Comparison of ENCODE assay signal across 11 cellular contexts in genomic region chr1:235984041-235984820, GRCh38.
DNase-seq lines count a peak whose midpoint lies in the region; ATAC-seq and TF ChIP-seq lines count a peak whose summit lies in the region.
"Had no signal": no experiment of that assay in that cellular context is flagged by ENCODE, and none has a peak within 500 bp of the region (broad histone marks: within the 10 kb centered on the region; RNA-seq: fewer than 3 reads in every experiment).

No MANE protein-coding gene starts in this region.

- peak overlapping the region; percentile 49 to 88 (median 67) for H3K27ac ChIP-seq in heart left ventricle
- H3K27ac ChIP-seq in epithelial cell of prostate, result peak overlapping the region; percentile 7
- peak overlapping the region; percentile 87 for H3K27ac ChIP-seq in muscle layer of duodenum (ENCODE audit: low read length)
- H3K27ac ChIP-seq in vagina, result peak overlapping the region; percentile 38
- H3K27ac ChIP-seq: 22Rv1 had no signal

- ATAC-seq in heart left ventricle (peak in 2 of 4 donors; percentile 33 to 70), Right ventricle myocardium superior (ENCODE audit: poor library complexity) (no peak), HG02678 (IDR thresholded peaks at IDR 0.05; ENCODE audit: unreplicated experiment) (no peak), GM18861 (IDR thresholded peaks at IDR 0.05; ENCODE audit: unreplicated experiment) (no peak)
- ATAC-seq: activated T-cell treated with anti-CD3 and anti-CD28 coated beads, Interleukin-2, amount 50 U/mL, for 4 hours had no signal

- TF ChIP-seq POLR2A in heart left ventricle (IDR thresholded peaks at IDR 0.05) (no peak), vagina (IDR thresholded peaks at IDR 0.05) (no peak)

- H3K9me3 ChIP-seq in heart left ventricle (peaks cover 0 to under 1% (median 0%) of the 10 kb centered on the region in 12 donors), muscle layer of duodenum (ENCODE audit: control insufficient read depth in 1 of 2, low read length in 2 of 2) (no peaks in the 10 kb centered on the region), vagina (no peaks in the 10 kb centered on the region)

- no peak for DNase-seq in heart left ventricle
- no peak for DNase-seq in Right ventricle myocardium superior
- peak; percentile 29 for DNase-seq in epithelial cell of prostate (ENCODE audit: low read depth, low spot score)
- DNase-seq in vagina (ENCODE audit: extremely low spot score in 2 of 2), result peak in 1 of 2 donors; percentile 18
- no peak for DNase-seq in MV-4-11 (lab: John Stamatoyannopoulos, UW)
- DNase-seq: activated T-cell treated with anti-CD3 and anti-CD28 coated beads, Interleukin-2, amount 50 U/mL, for 4 hours; NCI-H69 had no signal

- intact Hi-C loops in heart left ventricle (cut with DNase I) (loop anchor here in 1 of 10 donors (5.0 kb wide), 1 partner anchor 33 kb away; no protein-coding TSS in a partner anchor), Right ventricle myocardium superior (cut with DNase I) (no loop called here), vagina (cut with DNase I) (no loop called here)

- WGBS in heart left ventricle, 4 donors, result 44 to 56% (median 49%) methylated on average over 6 of the region's 6 CpGs

- H3K36me3 ChIP-seq in heart left ventricle (peaks cover 0 to 100% (median 53%) of the 10 kb centered on the region in 9 donors), muscle layer of duodenum (ENCODE audit: control insufficient read depth in 1 of 2, insufficient read depth in 2 of 2, low read length in 2 of 2) (peaks cover 50 to 76% of the 10 kb centered on the region in 2 donors), vagina (peaks cover 0 to 51% of the 10 kb centered on the region in 2 donors)

- TF ChIP-seq CTCF in heart left ventricle (IDR thresholded peaks at IDR 0.05), result no peak
- no peak for TF ChIP-seq CTCF in vagina (IDR thresholded peaks at IDR 0.05)

- no peaks in the 10 kb centered on the region for H3K27me3 ChIP-seq in heart left ventricle
- H3K27me3 ChIP-seq in muscle layer of duodenum (ENCODE audit: low read depth, low read length), result no peaks in the 10 kb centered on the region
- no peaks in the 10 kb centered on the region for H3K27me3 ChIP-seq in vagina

- peaks cover 0 to 65% (median 42%) of the 10 kb centered on the region in 12 donors for H3K4me1 ChIP-seq in heart left ventricle
- H3K4me1 ChIP-seq in muscle layer of duodenum (ENCODE audit: control insufficient read depth in 1 of 2, insufficient read depth in 2 of 2, low read length in 2 of 2), result peaks cover 7 to 12% of the 10 kb centered on the region in 2 donors
- peaks cover 12% of the 10 kb centered on the region for H3K4me1 ChIP-seq in vagina

- H3K4me3 ChIP-seq in heart left ventricle (peak overlapping the region in 1 of 12 donors; percentile 2), muscle layer of duodenum (ENCODE audit: low read depth in 1 of 2, low read length in 2 of 2) (no peak overlapping the region), vagina (no peak overlapping the region)

Comparison
In these comparisons a context has a peak if more than half of its experiments do, and no peak if none do; other contexts are left out.
1. H3K27ac ChIP-seq: peak in every context shown above with its lines; median percentile 87 in muscle layer of duodenum; 67 in heart left ventricle; 38 in vagina; 7 in epithelial cell of prostate.